38 cellular contexts compared by ENCODE assay signal in the genomic region with DNA sequence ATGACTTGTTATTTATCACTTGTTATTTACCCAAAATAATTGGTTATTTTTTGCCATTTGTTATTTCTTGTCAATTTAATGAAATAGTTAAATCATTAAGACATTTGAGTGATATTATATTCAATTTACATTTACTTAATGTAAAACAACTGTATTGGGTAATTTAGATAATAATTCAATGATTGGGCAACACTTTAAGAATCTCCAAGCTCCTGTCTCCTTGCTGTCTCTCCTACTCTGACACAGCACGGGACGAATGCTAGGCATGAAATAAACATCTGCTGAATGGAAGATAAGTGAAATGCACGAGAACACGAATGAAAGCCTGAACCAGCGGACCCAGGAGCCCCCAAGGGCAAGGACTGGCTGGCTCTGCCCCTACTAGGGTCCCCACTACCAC. TPM values are rescaled to one million over a fixed set of nuclear protein-coding genes. Genes with fewer than 3 reads are reported as not detected.
"Had no signal": no experiment of that assay in that cellular context is flagged by ENCODE, and none has a peak within 500 bp of the region (broad histone marks: within the 10 kb centered on the region; RNA-seq: fewer than 3 reads in every experiment).

No MANE protein-coding gene starts in this region.

- FAIRE-seq: endometrium, endothelial cell of umbilical vein had no signal

- H3K27ac ChIP-seq: adrenal gland, ascending aorta, breast epithelium, cardiac muscle cell, colonic mucosa, epithelial cell of prostate, esophagus squamous epithelium, gastroesophageal sphincter, heart right ventricle, WERI-Rb-1 had no signal

- H3K4me3 Mint-ChIP-seq: activated B cell treated with CpG ODN at 0.5 μM for 24 hours; activated CD8-positive, alpha-beta memory T cell treated with anti-CD3 and anti-CD28 coated beads, Interleukin-2, amount 10 ng/mL, durations not matched to agents 7 days and 5 days; activated CD8-positive, alpha-beta T cell treated with anti-CD3 and anti-CD28 coated beads, Interleukin-2, amount 10 ng/mL, durations not matched to agents 7 days and 5 days; activated naive CD4-positive, alpha-beta T cell treated with anti-CD3 and anti-CD28 coated beads for 36 hours; activated naive CD4-positive, alpha-beta T cell treated with anti-CD3 and anti-CD28 coated beads, Interleukin-2, amount 50 U/mL, for 24 hours; activated naive CD8-positive, alpha-beta T cell treated with anti-CD3 and anti-CD28 coated beads for 36 hours; activated naive CD8-positive, alpha-beta T cell treated with anti-CD3 and anti-CD28 coated beads, Interleukin-2, amount 50 U/mL, for 24 hours; activated T-helper 1 cell treated with anti-CD3 and anti-CD28 coated beads, Interleukin-12 subunit alpha, Interleukin-12 subunit beta, Interleukin-2, Interleukin-4 antibody, amounts not matched to agents 30 ng/mL and 10 ng/mL and 1 ng/mL, durations not matched to agents 14 hours and 24 hours and 36 hours; brain; T-helper 17 cell; T-helper 2 cell treated with Interferon-gamma antibody and Interleukin-4, amounts not matched to agents 5 μg/mL and 100 μg/mL, for 36 hours had no signal

- H3K27ac Mint-ChIP-seq: activated B cell treated with CpG ODN at 0.5 μM for 24 hours; activated CD8-positive, alpha-beta memory T cell treated with anti-CD3 and anti-CD28 coated beads, Interleukin-2, amount 10 ng/mL, durations not matched to agents 7 days and 5 days; activated CD8-positive, alpha-beta T cell treated with anti-CD3 and anti-CD28 coated beads, Interleukin-2, amount 10 ng/mL, durations not matched to agents 7 days and 5 days; activated naive CD4-positive, alpha-beta T cell treated with anti-CD3 and anti-CD28 coated beads for 36 hours; activated naive CD4-positive, alpha-beta T cell treated with anti-CD3 and anti-CD28 coated beads, Interleukin-2, amount 50 U/mL, for 24 hours; activated naive CD8-positive, alpha-beta T cell treated with anti-CD3 and anti-CD28 coated beads for 36 hours; activated naive CD8-positive, alpha-beta T cell treated with anti-CD3 and anti-CD28 coated beads, Interleukin-2, amount 50 U/mL, for 24 hours; activated T-helper 1 cell treated with anti-CD3 and anti-CD28 coated beads, Interleukin-12 subunit alpha, Interleukin-12 subunit beta, Interleukin-2, Interleukin-4 antibody, amounts not matched to agents 30 ng/mL and 10 ng/mL and 1 ng/mL, durations not matched to agents 14 hours and 24 hours and 36 hours; activated T-helper 2 cell treated with anti-CD3 and anti-CD28 coated beads, Interferon-gamma antibody, Interleukin-2, Interleukin-4, amounts not matched to agents 10 μg/mL and 5 μg/mL and 100 μg/mL, durations not matched to agents 14 hours and 24 hours and 36 hours; brain; T-helper 17 cell; T-helper 2 cell treated with Interferon-gamma antibody and Interleukin-4, amounts not matched to agents 5 μg/mL and 100 μg/mL, for 36 hours had no signal

- H3K9me3 ChIP-seq: adrenal gland, ascending aorta, breast epithelium, colonic mucosa, esophagus squamous epithelium, gastroesophageal sphincter, heart right ventricle had no signal

- H3K9me3 Mint-ChIP-seq: activated naive CD4-positive, alpha-beta T cell treated with anti-CD3 and anti-CD28 coated beads, Interleukin-2, amount 50 U/mL, for 24 hours had no signal

- DNase-seq: activated B cell treated with CpG ODN at 0.5 μM for 24 hours; activated CD4-positive, alpha-beta T cell treated with anti-CD3 and anti-CD28 coated beads for 48 hours; activated CD4-positive, alpha-beta T cell treated with anti-CD3 and anti-CD28 coated beads, Interleukin-2, amount 50 U/mL, for 1 hour; activated CD4-positive, alpha-beta T cell treated with anti-CD3 and anti-CD28 coated beads, Interleukin-2, amount 50 U/mL, for 48 hours; activated CD8-positive, alpha-beta memory T cell treated with anti-CD3 and anti-CD28 coated beads, Interleukin-2, amount 10 ng/mL, durations not matched to agents 7 days and 5 days; activated CD8-positive, alpha-beta memory T cell treated with anti-CD3 and anti-CD28 coated beads, Interleukin-2, amount 50 U/mL, for 4 hours; activated CD8-positive, alpha-beta T cell treated with anti-CD3 and anti-CD28 coated beads, Interleukin-2, amount 10 ng/mL, durations not matched to agents 7 days and 5 days; activated effector memory CD4-positive, alpha-beta T cell treated with anti-CD3 and anti-CD28 coated beads, Interleukin-2, amount 50 U/mL, for 16 hours; activated naive CD4-positive, alpha-beta T cell treated with anti-CD3 and anti-CD28 coated beads for 36 hours; activated naive CD8-positive, alpha-beta T cell treated with anti-CD3 and anti-CD28 coated beads for 36 hours; activated naive CD8-positive, alpha-beta T cell treated with anti-CD3 and anti-CD28 coated beads, Interleukin-2, amount 50 U/mL, for 24 hours; activated T-cell treated with anti-CD3 and anti-CD28 coated beads, Interleukin-2, amount 50 U/mL, for 1 hour; activated T-cell treated with anti-CD3 and anti-CD28 coated beads, Interleukin-2, amount 50 U/mL, for 48 hours; central memory CD4-positive, alpha-beta T cell; cerebellar nuclear complex; colonic mucosa; effector CD8-positive, alpha-beta T cell; esophagus squamous epithelium; foreskin melanocyte; heart right ventricle; T-helper 17 cell; T1000; WERI-Rb-1 had no signal

- H3K27me3 Mint-ChIP-seq: activated B cell treated with CpG ODN at 0.5 μM for 24 hours; activated CD8-positive, alpha-beta memory T cell treated with anti-CD3 and anti-CD28 coated beads, Interleukin-2, amount 10 ng/mL, durations not matched to agents 7 days and 5 days; activated naive CD4-positive, alpha-beta T cell treated with anti-CD3 and anti-CD28 coated beads, Interleukin-2, amount 50 U/mL, for 24 hours; activated naive CD8-positive, alpha-beta T cell treated with anti-CD3 and anti-CD28 coated beads for 36 hours; activated naive CD8-positive, alpha-beta T cell treated with anti-CD3 and anti-CD28 coated beads, Interleukin-2, amount 50 U/mL, for 24 hours; brain; T-helper 17 cell had no signal

- H3K27me3 ChIP-seq: adrenal gland, ascending aorta, breast epithelium, cardiac muscle cell, colonic mucosa, esophagus squamous epithelium, gastroesophageal sphincter, heart right ventricle had no signal

- H3K36me3 ChIP-seq: adrenal gland, breast epithelium, cardiac muscle cell, colonic mucosa had no signal

- H3K4me1 Mint-ChIP-seq: T-helper 17 cell had no signal

- H3K4me3 ChIP-seq: adrenal gland, ascending aorta, breast epithelium, cardiac muscle cell, colonic mucosa, esophagus squamous epithelium, gastroesophageal sphincter, heart right ventricle had no signal

- ATAC-seq: activated CD4-positive, CD25-positive, alpha-beta regulatory T cell treated with anti-CD3 and anti-CD28 coated beads, Interleukin-2, amount 50 U/mL, for 24 hours; activated CD8-positive, alpha-beta memory T cell treated with anti-CD3 and anti-CD28 coated beads, Interleukin-2, amount 10 ng/mL, durations not matched to agents 7 days and 5 days; activated CD8-positive, alpha-beta T cell treated with anti-CD3 and anti-CD28 coated beads, Interleukin-2, amount 10 ng/mL, durations not matched to agents 7 days and 5 days; activated naive CD8-positive, alpha-beta T cell treated with anti-CD3 and anti-CD28 coated beads, Interleukin-2, amount 50 U/mL, for 24 hours; gastroesophageal sphincter; heart right ventricle; T-helper 17 cell had no signal

RNA-seq across cellular contexts. Expression of gene TMEM86B, which starts 36.0 kb away (rescaled TPM):
- total RNA-seq: ascending aorta had no signal

RNA-seq across cellular contexts. Expression of gene PTPRH, which starts 55.2 kb away (rescaled TPM):
- total RNA-seq: activated B cell treated with CpG ODN at 0.5 μM for 24 hours; activated CD8-positive, alpha-beta memory T cell treated with anti-CD3 and anti-CD28 coated beads for 36 hours; activated CD8-positive, alpha-beta memory T cell treated with anti-CD3 and anti-CD28 coated beads, Interleukin-2, amount 10 ng/mL, durations not matched to agents 7 days and 5 days; activated CD8-positive, alpha-beta T cell treated with anti-CD3 and anti-CD28 coated beads, Interleukin-2, amount 10 ng/mL, durations not matched to agents 7 days and 5 days; activated naive CD4-positive, alpha-beta T cell treated with anti-CD3 and anti-CD28 coated beads for 36 hours; activated naive CD8-positive, alpha-beta T cell treated with anti-CD3 and anti-CD28 coated beads for 36 hours; activated T-helper 2 cell treated with anti-CD3 and anti-CD28 coated beads, Interferon-gamma antibody, Interleukin-2, Interleukin-4, amounts not matched to agents 10 μg/mL and 5 μg/mL and 100 μg/mL, durations not matched to agents 14 hours and 24 hours and 36 hours; T-helper 17 cell had no signal
